ENCODE assay signal across 15 cellular contexts in the genomic region with DNA sequence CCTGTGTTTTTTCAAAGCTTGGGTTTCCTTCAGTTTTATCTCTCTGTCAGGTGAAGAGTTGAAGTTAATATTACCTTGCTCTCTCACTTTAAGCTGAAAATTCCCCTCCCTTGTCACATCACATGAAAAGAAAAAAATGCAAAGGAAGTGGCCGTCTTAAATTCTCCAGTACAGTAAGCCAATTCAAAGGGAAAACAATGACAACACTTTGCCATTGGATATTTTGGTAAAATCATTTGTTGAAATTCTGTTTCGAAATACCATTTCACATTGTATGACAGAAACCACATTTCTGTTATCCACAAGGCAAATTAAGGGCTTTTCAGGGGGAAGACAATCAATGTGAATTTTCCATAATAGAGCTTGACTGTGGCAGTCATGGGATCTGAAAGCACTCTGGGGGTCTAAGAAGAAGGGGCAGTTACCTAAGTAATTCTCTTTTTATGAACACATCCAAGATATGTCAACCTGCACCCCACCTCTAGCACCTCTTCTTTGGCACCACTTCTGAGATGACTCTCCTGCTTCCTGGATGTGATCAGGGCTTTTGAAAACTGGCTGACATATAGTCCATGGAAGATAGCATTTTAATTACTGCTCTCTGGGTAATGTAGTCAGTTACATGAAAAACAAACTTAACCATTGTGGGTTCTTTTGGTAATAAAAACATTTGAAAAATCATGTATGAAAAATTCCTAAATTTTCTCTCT.
DNase-seq lines count a peak whose midpoint lies in the region; ATAC-seq and TF ChIP-seq lines count a peak whose summit lies in the region.
"Had no signal": no experiment of that assay in that cellular context is flagged by ENCODE, and none has a peak within 500 bp of the region (broad histone marks: within the 10 kb centered on the region; RNA-seq: fewer than 3 reads in every experiment).

No MANE protein-coding gene starts in this region.

- H3K9me3 ChIP-seq in IMR-90 (ENCODE audit: control insufficient read depth, insufficient read depth, low read length) (peaks cover 2% of the 10 kb centered on the region; the same call in 1 of the 2 replicates), spleen (peaks cover 0 to 6% (median 0%) of the 10 kb centered on the region in 8 donors), colonic mucosa (no peaks in the 10 kb centered on the region)
- no peaks in the 10 kb centered on the region for H3K9me3 ChIP-seq in CD8-positive, alpha-beta memory T cell (ENCODE audit: low read length)
- H3K9me3 ChIP-seq: thoracic aorta had no signal

- dilution Hi-C loops in IMR-90 (cut with HindIII; ENCODE audit: low sequenced_read_pairs, unreplicated experiment) = no loop called here

- peak overlapping the region; percentile 73 for H2BK20ac ChIP-seq in IMR-90 (ENCODE audit: low read depth, low read length)

- POLR2A ChIA-PET in IMR-90 (lab: Charles Lee; ENCODE audit: unreplicated experiment) = no interaction called here
- POLR2A ChIA-PET in CD8-positive, alpha-beta memory T cell (lab: Charles Lee) = no interaction called here

- H3K9me3 Mint-ChIP-seq in T-helper 2 cell treated with Interferon-gamma antibody and Interleukin-4, amounts not matched to agents 5 μg/mL and 100 μg/mL, for 36 hours = peaks cover 3% of the 10 kb centered on the region
- H3K9me3 Mint-ChIP-seq in endothelial cell (ENCODE audit: unreplicated experiment) = no peaks in the 10 kb centered on the region
- H3K9me3 Mint-ChIP-seq in CD8-positive, alpha-beta memory T cell = peaks cover 0 to 2% (median 0%) of the 10 kb centered on the region in 5 donors

- no peak overlapping the region for H3K56ac ChIP-seq in IMR-90 (ENCODE audit: extremely low read depth, insufficient read depth, low read length)

- TF ChIP-seq POLR2A in IMR-90 (IDR thresholded peaks at IDR 0.05; ENCODE audit: low read depth, low read length) (no peak), spleen (IDR thresholded peaks at IDR 0.05) (no peak)

- H3K4me1 Mint-ChIP-seq in T-helper 2 cell treated with Interferon-gamma antibody and Interleukin-4, amounts not matched to agents 5 μg/mL and 100 μg/mL, for 36 hours (ENCODE audit: low read depth) = peaks cover 41% of the 10 kb centered on the region
- H3K4me1 Mint-ChIP-seq in endothelial cell (ENCODE audit: unreplicated experiment) = peaks cover 54% of the 10 kb centered on the region
- H3K4me1 Mint-ChIP-seq in CD8-positive, alpha-beta memory T cell = peaks cover 8 to 30% (median 13%) of the 10 kb centered on the region in 3 donors

- in situ Hi-C loops in IMR-90 (cut with MboI; ENCODE audit: low sequenced_read_pairs) = no loop called here

- no peak for DNase-seq in T-helper 2 cell treated with Interferon-gamma antibody and Interleukin-4, amounts not matched to agents 5 μg/mL and 100 μg/mL, for 36 hours (ENCODE audit: low spot score)
- no peak for DNase-seq in T-helper 2 cell
- DNase-seq in IMR-90 = no peak
- no peak for DNase-seq in endothelial cell (ENCODE audit: low spot score)
- no peak for DNase-seq in spleen
- DNase-seq in A172 (ENCODE audit: low spot score) = no peak
- DNase-seq in CD8-positive, alpha-beta memory T cell = no peak
- no peak for DNase-seq in colonic mucosa
- DNase-seq: activated T-cell treated with anti-CD3 and anti-CD28 coated beads, Interleukin-2, amount 50 U/mL, for 48 hours; DMS 273 treated with DMSO at 0.1 percent for 48 hours; head of caudate nucleus; NCI-H2029; SHP77; WERI-Rb-1 had no signal

- intact Hi-C loops in IMR-90 (cut with micrococcal nuclease) = no loop called here
- intact Hi-C loops in spleen (cut with DNase I; ENCODE audit: low total_unique reads) = no loop called here
- intact Hi-C loops in colonic mucosa (cut with DNase I) = no loop called here

- peak overlapping the region; percentile 61; the same call in 1 of the 2 replicates for H2AK5ac ChIP-seq in IMR-90 (ENCODE audit: low read depth, low read length)

- no peak for ATAC-seq in IMR-90 (ENCODE audit: low read depth)

- no peak overlapping the region for H3K23ac ChIP-seq in IMR-90 (ENCODE audit: low read depth, low read length)

- CTCF ChIA-PET in IMR-90 (lab: Yijun Ruan, JAX) = interaction anchor here (0.6 to 3.7 kb wide), 3 partner anchors 20 to 126 kb away, joined by 3 to 18 read pairs (median 4); a partner anchor contains a TSS
- CTCF ChIA-PET in CD8-positive, alpha-beta memory T cell (lab: Charles Lee) = no interaction called here

- H3K27me3 ChIP-seq in IMR-90 (ENCODE audit: control insufficient read depth, insufficient read depth, low read length) = no peaks in the 10 kb centered on the region
- H3K27me3 ChIP-seq in spleen (replicated peaks in 1 of 7) = no peaks in the 10 kb centered on the region
- no peaks in the 10 kb centered on the region for H3K27me3 ChIP-seq in CD8-positive, alpha-beta memory T cell (ENCODE audit: insufficient read depth, low read length, poor library complexity, severe bottlenecking)
- H3K27me3 ChIP-seq in colonic mucosa = no peaks in the 10 kb centered on the region

- H3K4me3 Mint-ChIP-seq in T-helper 2 cell treated with Interferon-gamma antibody and Interleukin-4, amounts not matched to agents 5 μg/mL and 100 μg/mL, for 36 hours = peak overlapping the region; percentile 8
- H3K4me3 Mint-ChIP-seq in endothelial cell (ENCODE audit: unreplicated experiment) = no peak overlapping the region
- no peak overlapping the region for H3K4me3 Mint-ChIP-seq in CD8-positive, alpha-beta memory T cell

- peak overlapping the region; percentile 84 for H3K18ac ChIP-seq in IMR-90 (ENCODE audit: low read depth, low read length)

- no peaks in the 10 kb centered on the region for H3K79me1 ChIP-seq in IMR-90 (ENCODE audit: low read depth in 1 of 2, low read length in 2 of 2)

- H3K36me3 Mint-ChIP-seq in T-helper 2 cell treated with Interferon-gamma antibody and Interleukin-4, amounts not matched to agents 5 μg/mL and 100 μg/mL, for 36 hours (ENCODE audit: low read depth) = peaks cover 30% of the 10 kb centered on the region
- H3K36me3 Mint-ChIP-seq in endothelial cell (ENCODE audit: low read depth, unreplicated experiment) = peaks cover 39% of the 10 kb centered on the region
- H3K36me3 Mint-ChIP-seq in CD8-positive, alpha-beta memory T cell = no peaks in the 10 kb centered on the region

- no peak overlapping the region for H2BK5ac ChIP-seq in IMR-90 (ENCODE audit: low read depth, low read length, poor library complexity, severe bottlenecking)

- TF ChIP-seq CTCF in IMR-90 (conservative IDR thresholded peaks at IDR 0.05; ENCODE audit: low read depth, low read length) = no peak
- TF ChIP-seq CTCF in endothelial cell (IDR thresholded peaks at IDR 0.05; ENCODE audit: unreplicated experiment) = no peak
- TF ChIP-seq CTCF in spleen (IDR thresholded peaks at IDR 0.05 in 8 of 11, conservative IDR thresholded peaks at IDR 0.05 in 3 of 11) = no peak
- TF ChIP-seq CTCF in colonic mucosa (IDR thresholded peaks at IDR 0.05) = no peak

- peak overlapping the region; percentile 67 for H2BK120ac ChIP-seq in IMR-90 (ENCODE audit: low read depth, low read length)

- peaks cover 4% of the 10 kb centered on the region for H3K27me3 Mint-ChIP-seq in T-helper 2 cell treated with Interferon-gamma antibody and Interleukin-4, amounts not matched to agents 5 μg/mL and 100 μg/mL, for 36 hours (ENCODE audit: low read depth)
- peaks cover 13% of the 10 kb centered on the region for H3K27me3 Mint-ChIP-seq in endothelial cell (ENCODE audit: unreplicated experiment)
- H3K27me3 Mint-ChIP-seq in CD8-positive, alpha-beta memory T cell = peaks cover 2 to 11% of the 10 kb centered on the region in 2 donors

- no peaks in the 10 kb centered on the region for H4K20me1 ChIP-seq in IMR-90 (ENCODE audit: insufficient read depth, low read length)

- H3K27ac ChIP-seq in IMR-90 (ENCODE audit: insufficient read depth, low read length) (no peak overlapping the region), spleen (peak overlapping the region in 7 of 8 donors; percentile 34 to 81 (median 69)), colonic mucosa (no peak overlapping the region)
- no peak overlapping the region for H3K27ac ChIP-seq in CD8-positive, alpha-beta memory T cell (ENCODE audit: low read depth, low read length)
- H3K27ac ChIP-seq: thoracic aorta, WERI-Rb-1 had no signal

- no peak for TF ChIP-seq RAD21 in IMR-90 (IDR thresholded peaks at IDR 0.05; ENCODE audit: low read length)

- H4K5ac ChIP-seq in IMR-90 (ENCODE audit: low read depth, low read length) = no peak overlapping the region

- H3K9ac ChIP-seq in IMR-90 (ENCODE audit: low read depth, low read length) (no peak overlapping the region), colonic mucosa (ENCODE audit: low read depth in 2 of 2, low read length in 2 of 2) (no peak overlapping the region)

- H3K4me1 ChIP-seq in IMR-90 (ENCODE audit: control insufficient read depth, insufficient read depth, low read length) (peaks cover 8% of the 10 kb centered on the region), spleen (peaks cover 3 to 67% (median 29%) of the 10 kb centered on the region in 6 donors), colonic mucosa (no peaks in the 10 kb centered on the region)
- no peaks in the 10 kb centered on the region for H3K4me1 ChIP-seq in CD8-positive, alpha-beta memory T cell (ENCODE audit: insufficient read depth, low read length)

- no peak overlapping the region for H2AK9ac ChIP-seq in IMR-90 (replicated peaks; ENCODE audit: low read depth, low read length, poor library complexity)

- H3K27ac Mint-ChIP-seq in T-helper 2 cell treated with Interferon-gamma antibody and Interleukin-4, amounts not matched to agents 5 μg/mL and 100 μg/mL, for 36 hours = peak overlapping the region; percentile 58
- peak overlapping the region; percentile 76 for H3K27ac Mint-ChIP-seq in endothelial cell (ENCODE audit: unreplicated experiment)
- H3K27ac Mint-ChIP-seq in CD8-positive, alpha-beta memory T cell = peak overlapping the region in 2 of 8 donors; percentile 50 to 80

- H2BK15ac ChIP-seq in IMR-90 (ENCODE audit: low read depth, low read length) = no peak overlapping the region

- H3K9me1 ChIP-seq in IMR-90 (ENCODE audit: insufficient read depth, low read length) = no peaks in the 10 kb centered on the region; the same call in 1 of the 2 replicates

- no TSS peak for BruUV-seq in IMR-90 (replicated peaks; lab: Mats Ljungman, UMichigan)

- H4K91ac ChIP-seq in IMR-90 (ENCODE audit: insufficient read depth, low read depth, low read length) = no peak overlapping the region

- H2AFZ ChIP-seq in IMR-90 (replicated peaks; ENCODE audit: low read length, poor library complexity) = no peak overlapping the region

- H3K14ac ChIP-seq in IMR-90 (replicated peaks; ENCODE audit: low read depth, low read length) = 0 out of 2 replicates have a peak overlapping the region, but pooled peaks have one; percentile 40

- WGBS in IMR-90 (ENCODE audit: extremely low coverage in 2 of 2, insufficient read length in 1 of 2), 2 experiments = no CpG with 5 or more reads among the region's 2 CpGs
- WGBS in spleen, 5 donors = 29 to 48% (median 33%) methylated on average over 2 of the region's 2 CpGs

- H3K4me2 ChIP-seq in IMR-90 (ENCODE audit: low read depth, low read length) = peak overlapping the region; percentile 13; the same call in 1 of the 2 replicates

- peak overlapping the region; percentile 36; the same call in 1 of the 2 replicates for H3K4ac ChIP-seq in IMR-90 (ENCODE audit: low read depth, low read length)

- no peak overlapping the region for H3K4me3 ChIP-seq in IMR-90 (ENCODE audit: insufficient read depth, low read depth, low read length)
- H3K4me3 ChIP-seq in spleen = no peak overlapping the region
- H3K4me3 ChIP-seq in CD8-positive, alpha-beta memory T cell (ENCODE audit: low read length) = no peak overlapping the region
- H3K4me3 ChIP-seq in colonic mucosa = no peak overlapping the region
- H3K4me3 ChIP-seq: thoracic aorta had no signal

- peak overlapping the region in 1 of 2 experiments; percentile 26; a peak in 1 of 4 replicates for H4K8ac ChIP-seq in IMR-90 (ENCODE audit: low read depth in 2 of 2, low read length in 2 of 2)

- no peaks in the 10 kb centered on the region for H3K36me3 ChIP-seq in IMR-90 (ENCODE audit: control insufficient read depth, insufficient read depth, low read length)
- peaks cover 0 to 25% (median 0%) of the 10 kb centered on the region in 6 donors for H3K36me3 ChIP-seq in spleen
- H3K36me3 ChIP-seq in CD8-positive, alpha-beta memory T cell (ENCODE audit: insufficient read depth, low read length) = no peaks in the 10 kb centered on the region
- no peaks in the 10 kb centered on the region for H3K36me3 ChIP-seq in colonic mucosa
- H3K36me3 ChIP-seq: thoracic aorta, WERI-Rb-1 had no signal

Comparison
In these comparisons a context has a peak if more than half of its experiments do, and no peak if none do; other contexts are left out.
1. H3K27ac ChIP-seq: peak in spleen (7 of 8); none in IMR-90 (single experiment), CD8-positive, alpha-beta memory T cell (single experiment) and colonic mucosa (single experiment).